Comparison of ENCODE assay signal across 8 cellular contexts in the genomic region with DNA sequence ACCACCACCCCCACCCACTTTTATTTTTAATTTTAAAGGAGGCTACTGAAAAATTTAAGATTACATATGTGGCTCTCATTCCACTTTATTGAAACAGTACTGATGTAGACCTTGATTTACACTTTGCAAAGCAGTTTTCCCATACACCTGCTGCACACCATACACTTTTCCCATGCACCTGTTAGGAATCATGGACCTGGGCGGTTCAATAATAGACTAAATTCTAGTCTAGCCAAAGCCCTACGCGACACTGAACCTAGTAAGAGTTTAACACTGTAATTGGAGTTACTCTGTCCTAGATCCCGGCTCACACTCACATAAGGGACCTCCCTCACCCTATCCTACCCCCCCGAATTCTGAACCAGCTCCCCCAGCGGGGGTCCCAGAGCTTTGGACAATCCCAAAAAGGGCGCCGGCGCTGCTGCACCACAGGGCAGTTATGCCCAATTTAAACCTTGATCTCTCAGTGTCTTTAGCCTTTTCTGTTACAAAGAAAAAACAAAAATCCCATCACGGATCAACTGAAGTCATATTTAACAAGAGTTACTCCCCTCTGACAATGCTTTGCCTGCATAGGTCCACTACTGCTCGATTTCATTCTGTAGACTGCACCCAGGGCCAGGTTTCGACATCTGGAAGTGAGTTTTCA. TPM values are rescaled to one million over a fixed set of nuclear protein-coding genes. Genes with fewer than 3 reads are reported as not detected.
DNase-seq lines count a peak whose midpoint lies in the region; TF ChIP-seq lines count a peak whose summit lies in the region.

No MANE protein-coding gene starts in this region.

- 29 to 33% methylated on average over 12 of the region's 12 CpGs for WGBS in GM23248 (ENCODE audit: low coverage in 1 of 2, low lambda C conversion rate in 2 of 2, missing lambda C conversion rate in 2 of 2), 2 experiments

- no peaks in the 10 kb centered on the region for H3K9me3 ChIP-seq in GM23248 (ENCODE audit: low read depth)
- H3K9me3 ChIP-seq in MM.1S (replicated peaks; ENCODE audit: insufficient read depth, low read length): no peaks in the 10 kb centered on the region
- no peaks in the 10 kb centered on the region for H3K9me3 ChIP-seq in mucosa of rectum (ENCODE audit: control insufficient read depth in 2 of 2, low read length in 2 of 2)

- H3K9ac ChIP-seq in GM23248 (peak overlapping the region; percentile 80), MM.1S (ENCODE audit: low read length) (no peak overlapping the region; the same call in 1 of the 2 replicates), mucosa of rectum (ENCODE audit: low read depth in 1 of 2, low read length in 2 of 2) (peak overlapping the region; percentile 47 to 63)

- intact Hi-C loops in posterior cingulate gyrus (cut with DNase I): loop anchor here (5.0 kb wide), 1 partner anchor 245 kb away; no protein-coding TSS in a partner anchor

- H3K79me2 ChIP-seq in GM23248 (ENCODE audit: insufficient read depth): 0 out of 2 replicates have a peak, but pooled peaks cover 2% of the 10 kb centered on the region
- peaks cover 17% of the 10 kb centered on the region for H3K79me2 ChIP-seq in MM.1S (ENCODE audit: low read length)

- H4K20me1 ChIP-seq in GM23248 (ENCODE audit: insufficient read depth) (no peaks in the 10 kb centered on the region), MM.1S (ENCODE audit: insufficient read depth, low read length) (no peaks in the 10 kb centered on the region)

- H3F3A ChIP-seq in GM23248 (ENCODE audit: insufficient read depth) (peaks cover 35% of the 10 kb centered on the region), MM.1S (ENCODE audit: insufficient read depth, low read length) (peaks cover 7% of the 10 kb centered on the region; the same call in 1 of the 2 replicates)

- peak overlapping the region; percentile 99 for H2AFZ ChIP-seq in GM23248
- H2AFZ ChIP-seq in MM.1S (ENCODE audit: low read length): peak overlapping the region; percentile 69

- no peaks in the 10 kb centered on the region for H3K36me3 ChIP-seq in GM23248 (ENCODE audit: low read depth)
- no peaks in the 10 kb centered on the region for H3K36me3 ChIP-seq in MM.1S (replicated peaks; ENCODE audit: insufficient read depth, low read length)
- no peaks in the 10 kb centered on the region for H3K36me3 ChIP-seq in mucosa of rectum (ENCODE audit: control insufficient read depth in 2 of 2, insufficient read depth in 2 of 2, low read length in 2 of 2)

- H3K4me2 ChIP-seq in GM23248 (ENCODE audit: unreplicated experiment): peak overlapping the region; percentile 94
- H3K4me2 ChIP-seq in MM.1S (ENCODE audit: low read depth, low read length): peak overlapping the region; percentile 61

- peaks cover 22% of the 10 kb centered on the region for H3K4me1 ChIP-seq in GM23248 (ENCODE audit: insufficient read depth)
- peaks cover 9% of the 10 kb centered on the region; the same call in 1 of the 2 replicates for H3K4me1 ChIP-seq in MM.1S (ENCODE audit: low read length)
- H3K4me1 ChIP-seq in mucosa of rectum (ENCODE audit: control insufficient read depth in 2 of 2, insufficient read depth in 2 of 2, low read length in 2 of 2): peaks cover 6 to 23% of the 10 kb centered on the region in 2 donors

- H3K27ac ChIP-seq in GM23248: peak overlapping the region; percentile 74
- H3K27ac ChIP-seq in MM.1S (ENCODE audit: low read length): no peak overlapping the region
- H3K27ac ChIP-seq in caudate nucleus (ENCODE audit: low read depth, low read length): peak overlapping the region; percentile 93
- peak overlapping the region; percentile 38 to 46 for H3K27ac ChIP-seq in mucosa of rectum (ENCODE audit: low read depth in 2 of 2, low read length in 2 of 2)

- H3K4me3 ChIP-seq in GM12864 (ENCODE audit: low read depth, low read length) (peak overlapping the region; percentile 64), GM23248 (peak overlapping the region; percentile 87), MM.1S (ENCODE audit: low read length) (peak overlapping the region; percentile 62), mucosa of rectum (ENCODE audit: low read length in 2 of 2) (peak overlapping the region; percentile 73 to 80)

- DNase-seq in GM12864 (ENCODE audit: low read depth) (no peak), GM23248 (no peak), MM.1S (peak; percentile 10), caudate nucleus (lab: John Stamatoyannopoulos, UW) (no peak), posterior cingulate gyrus (no peak), GM03348 (ENCODE audit: low spot score) (no peak), GM13976 (ENCODE audit: low spot score) (no peak)

- TF ChIP-seq CTCF in GM12864 (IDR thresholded peaks at IDR 0.05; ENCODE audit: low read depth, low read length, missing control alignments): no peak
- TF ChIP-seq CTCF in MM.1S (IDR thresholded peaks at IDR 0.05; ENCODE audit: low read length): no peak
- no peak for TF ChIP-seq CTCF in GM13976 (IDR thresholded peaks at IDR 0.05; ENCODE audit: borderline replicate concordance, control extremely low read depth, extremely low read depth, insufficient read depth, missing control alignments)

- no peaks in the 10 kb centered on the region for H3K27me3 ChIP-seq in GM23248 (replicated peaks; ENCODE audit: insufficient read depth)
- H3K27me3 ChIP-seq in MM.1S (replicated peaks; ENCODE audit: insufficient read depth, low read length): peaks cover 15% of the 10 kb centered on the region
- no peaks in the 10 kb centered on the region for H3K27me3 ChIP-seq in mucosa of rectum (ENCODE audit: control insufficient read depth in 2 of 2, insufficient read depth in 2 of 2, low read length in 2 of 2)

- in situ Hi-C loops in GM23248 (cut with MboI): no loop called here
- in situ Hi-C loops in GM13976 (cut with MboI; ENCODE audit: low sequenced_read_pairs, unreplicated experiment): no loop called here

- H3K9me2 ChIP-seq in GM23248 (ENCODE audit: insufficient read depth) (no peaks in the 10 kb centered on the region), MM.1S (replicated peaks; ENCODE audit: insufficient read depth, low read length) (no peaks in the 10 kb centered on the region)

RNA-seq across cellular contexts. Expression of a gene that starts 2.4 kb away (rescaled TPM):
- 6.4 and 8.6 TPM in 2 replicates for total RNA-seq in GM23248 (2014; rRNA removed; shearing (Covaris generic))
- polyA plus RNA-seq in GM23248 (2016; fragmentation: Nextera tagmentation; extraction: Ambion mirVana): 3.3 TPM in 2 replicates
